ENCODE assay signal across 23 cellular contexts in the genomic region with DNA sequence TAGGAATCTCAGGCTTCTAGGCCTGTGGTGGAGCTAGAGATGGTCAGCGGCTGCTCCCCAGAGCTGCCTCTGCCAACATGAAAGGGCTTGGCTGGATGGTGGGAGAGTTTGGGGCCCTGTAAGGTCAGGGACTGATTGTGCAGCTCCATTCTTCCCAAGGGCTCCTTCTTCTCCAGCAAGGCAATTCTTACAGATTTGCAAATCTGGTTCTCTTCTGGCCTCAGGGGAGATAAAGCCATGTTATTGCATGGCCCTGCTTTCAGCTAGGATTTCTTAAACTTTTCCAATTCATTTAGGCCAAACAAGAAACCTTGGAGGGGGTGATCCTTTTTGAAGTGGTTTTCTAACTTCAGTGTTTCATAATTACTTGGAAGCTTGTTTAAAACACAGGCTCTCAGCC.
DNase-seq lines count a peak whose midpoint lies in the region; ATAC-seq and TF ChIP-seq lines count a peak whose summit lies in the region.
"Had no signal": no experiment of that assay in that cellular context is flagged by ENCODE, and none has a peak within 500 bp of the region (broad histone marks: within the 10 kb centered on the region; RNA-seq: fewer than 3 reads in every experiment).

No MANE protein-coding gene starts in this region.

- H3K36me3 ChIP-seq in heart left ventricle (no peaks in the 10 kb centered on the region), right atrium auricular region (no peaks in the 10 kb centered on the region), gastrocnemius medialis (no peaks in the 10 kb centered on the region)
- H3K36me3 ChIP-seq: BE2C, BLaER1 had no signal

- H3K9me3 ChIP-seq in heart left ventricle (no peaks in the 10 kb centered on the region), right cardiac atrium (ENCODE audit: control insufficient read depth, low read length) (no peaks in the 10 kb centered on the region), right atrium auricular region (no peaks in the 10 kb centered on the region), gastrocnemius medialis (no peaks in the 10 kb centered on the region)
- H3K9me3 ChIP-seq: BE2C, BLaER1 had no signal

- TF ChIP-seq CTCF in heart left ventricle (IDR thresholded peaks at IDR 0.05), result no peak
- no peak for TF ChIP-seq CTCF in right atrium auricular region (IDR thresholded peaks at IDR 0.05)
- TF ChIP-seq CTCF in gastrocnemius medialis (IDR thresholded peaks at IDR 0.05 in 4 of 5, conservative IDR thresholded peaks at IDR 0.05 in 1 of 5), result no peak
- TF ChIP-seq CTCF in dorsolateral prefrontal cortex (IDR thresholded peaks at IDR 0.05 in 54 of 56, conservative IDR thresholded peaks at IDR 0.05 in 2 of 56; ENCODE audit: low read depth in 1 of 56, partially characterized antibody in 56 of 56), result no peak

- DNase-seq in Right ventricle myocardium superior (no peak), heart left ventricle (no peak), right cardiac atrium (no peak), right atrium auricular region (ENCODE audit: low spot score) (no peak), gastrocnemius medialis (no peak), dorsolateral prefrontal cortex (no peak)
- DNase-seq: 8988T; ACHN; BE2C; C1 segment of cervical spinal cord; CD4-positive, alpha-beta memory T cell; CD4-positive, CD25-positive, alpha-beta regulatory T cell; CD8-positive, alpha-beta memory T cell; COR-L47; DMS 273 treated with DMSO at 0.1 percent for 48 hours; DMS153; DMS53; DMS79; DND-41; EL; GDM1 had no signal

- peaks cover 0 to 9% (median 0%) of the 10 kb centered on the region in 9 donors for H3K27me3 ChIP-seq in heart left ventricle
- no peaks in the 10 kb centered on the region for H3K27me3 ChIP-seq in right cardiac atrium (ENCODE audit: control insufficient read depth, insufficient read depth)
- no peaks in the 10 kb centered on the region for H3K27me3 ChIP-seq in right atrium auricular region
- H3K27me3 ChIP-seq in gastrocnemius medialis, result no peaks in the 10 kb centered on the region
- no peaks in the 10 kb centered on the region for H3K27me3 ChIP-seq in dorsolateral prefrontal cortex
- H3K27me3 ChIP-seq: BE2C, BLaER1 had no signal

- no peaks in the 10 kb centered on the region for H3K4me1 ChIP-seq in heart left ventricle
- H3K4me1 ChIP-seq in right cardiac atrium (ENCODE audit: control insufficient read depth, insufficient read depth, low read length), result no peaks in the 10 kb centered on the region
- H3K4me1 ChIP-seq in right atrium auricular region, result no peaks in the 10 kb centered on the region
- H3K4me1 ChIP-seq in gastrocnemius medialis, result no peaks in the 10 kb centered on the region
- H3K4me1 ChIP-seq: BE2C had no signal

- TF ChIP-seq POLR2A in heart left ventricle (IDR thresholded peaks at IDR 0.05), result no peak
- TF ChIP-seq POLR2A in gastrocnemius medialis (IDR thresholded peaks at IDR 0.05), result no peak

- intact Hi-C loops in Right ventricle myocardium superior (cut with DNase I) (no loop called here), heart left ventricle (cut with DNase I) (no loop called here), right cardiac atrium (cut with DNase I) (no loop called here), gastrocnemius medialis (cut with DNase I; ENCODE audit: low total_unique reads) (no loop called here), dorsolateral prefrontal cortex (cut with DNase I) (no loop called here)

- 67 to 100% (median 96%) methylated on average over 1 of the region's 1 CpG for WGBS in heart left ventricle, 4 donors
- WGBS in right cardiac atrium, result 81% methylated on average over 1 of the region's 1 CpG

- ATAC-seq in Right ventricle myocardium superior (ENCODE audit: poor library complexity) (peak; percentile 70), heart left ventricle (no peak), right cardiac atrium (peak; percentile 32 to 79), gastrocnemius medialis (peak; percentile 12 to 27)
- ATAC-seq: GM12878 had no signal

- H3K4me3 ChIP-seq in heart left ventricle (no peak overlapping the region), right cardiac atrium (ENCODE audit: low read length) (no peak overlapping the region), right atrium auricular region (no peak overlapping the region), gastrocnemius medialis (no peak overlapping the region), dorsolateral prefrontal cortex (no peak overlapping the region)
- H3K4me3 ChIP-seq: BLaER1, GM12878 had no signal

- no peak overlapping the region for H3K27ac ChIP-seq in heart left ventricle
- H3K27ac ChIP-seq in right cardiac atrium (ENCODE audit: low read length), result no peak overlapping the region
- no peak overlapping the region for H3K27ac ChIP-seq in right atrium auricular region
- no peak overlapping the region for H3K27ac ChIP-seq in gastrocnemius medialis
- H3K27ac ChIP-seq in dorsolateral prefrontal cortex, result no peak overlapping the region
- H3K27ac ChIP-seq: BLaER1 had no signal

- in situ Hi-C loops in gastrocnemius medialis (cut with MboI; ENCODE audit: low sequenced_read_pairs in 4 of 4), result no loop called here

Comparison
In these comparisons a context has a peak if more than half of its experiments do, and no peak if none do; other contexts are left out.
1. ATAC-seq: peak in Right ventricle myocardium superior (single experiment), right cardiac atrium (2 of 2) and gastrocnemius medialis (2 of 2); none in heart left ventricle (0 of 4).